In genomic region chr7:2403014-2403717, GRCh38 we compare ENCODE assay signal across 8 cellular contexts. TPM values are rescaled to one million over a fixed set of nuclear protein-coding genes. Genes with fewer than 3 reads are reported as not detected.
DNase-seq lines count a peak whose midpoint lies in the region; ATAC-seq, FAIRE-seq and TF ChIP-seq lines count a peak whose summit lies in the region.

CHST12 (plus strand) TSS chr7:2403611; CDS start chr7:2432640, 29,029 bp downstream.

- H3K27me3 Mint-ChIP-seq in stimulated activated naive CD8-positive, alpha-beta T cell treated with anti-CD3 and anti-CD28 coated beads, Interleukin-15, Interleukin-2, amounts not matched to agents 100 ng/mL and 50 ng/mL, for 24 hours = no peaks in the 10 kb centered on the region

- H3K79me2 ChIP-seq in DND-41 (ENCODE audit: insufficient read depth, low read length) (peaks cover 11% of the 10 kb centered on the region), MM.1S (ENCODE audit: low read length) (peaks cover 26% of the 10 kb centered on the region), neural cell (replicated peaks; ENCODE audit: insufficient read depth, low read length) (no peaks in the 10 kb centered on the region)

- H3K36me3 ChIP-seq in DND-41 (ENCODE audit: insufficient read depth, low read length) (no peaks in the 10 kb centered on the region), MM.1S (replicated peaks; ENCODE audit: insufficient read depth, low read length) (no peaks in the 10 kb centered on the region), SJSA1 (peaks cover 5% of the 10 kb centered on the region), neural cell (ENCODE audit: insufficient read depth, low read length) (no peaks in the 10 kb centered on the region)

- H2AFZ ChIP-seq in DND-41 (ENCODE audit: low read depth, low read length) = peak within 1 kb of the TSS; percentile 78
- H2AFZ ChIP-seq in MM.1S (ENCODE audit: low read length) = peak within 1 kb of the TSS; percentile 55
- peak within 1 kb of the TSS; percentile 54 for H2AFZ ChIP-seq in neural cell (ENCODE audit: low read depth, low read length)

- H3K4me2 ChIP-seq in DND-41 (ENCODE audit: insufficient read depth, low read length) (peak within 1 kb of the TSS; percentile 91), MM.1S (ENCODE audit: low read depth, low read length) (peak within 1 kb of the TSS; percentile 98), neural cell (ENCODE audit: low read length) (peak within 1 kb of the TSS; percentile 80)

- peaks cover 47% of the 10 kb centered on the region for H3K4me1 Mint-ChIP-seq in stimulated activated naive CD8-positive, alpha-beta T cell treated with anti-CD3 and anti-CD28 coated beads, Interleukin-15, Interleukin-2, amounts not matched to agents 100 ng/mL and 50 ng/mL, for 24 hours (ENCODE audit: low read depth)

- H3F3A ChIP-seq in MM.1S (ENCODE audit: insufficient read depth, low read length) = peaks cover 49% of the 10 kb centered on the region
- H3F3A ChIP-seq in neural cell (ENCODE audit: insufficient read depth, low read length, poor library complexity, severe bottlenecking) = no peaks in the 10 kb centered on the region

- H3K9ac ChIP-seq in DND-41 (ENCODE audit: low read depth, low read length) (peak within 1 kb of the TSS; percentile 78), MM.1S (ENCODE audit: low read length) (peak within 1 kb of the TSS; percentile 89), neural cell (ENCODE audit: low read length) (peak within 1 kb of the TSS; percentile 75)

- peaks cover 55% of the 10 kb centered on the region for H3K4me1 ChIP-seq in DND-41 (ENCODE audit: insufficient read depth, low read length)
- peaks cover 34% of the 10 kb centered on the region for H3K4me1 ChIP-seq in MM.1S (ENCODE audit: low read length)
- peaks cover 37% of the 10 kb centered on the region for H3K4me1 ChIP-seq in SJSA1 (replicated peaks)

- peak within 1 kb of the TSS; percentile 85 for H3K4me3 Mint-ChIP-seq in stimulated activated naive CD8-positive, alpha-beta T cell treated with anti-CD3 and anti-CD28 coated beads, Interleukin-15, Interleukin-2, amounts not matched to agents 100 ng/mL and 50 ng/mL, for 24 hours

- no peak for FAIRE-seq in H54 (lab: Jason Lieb, UNC)

- H3K9me3 Mint-ChIP-seq in stimulated activated naive CD8-positive, alpha-beta T cell treated with anti-CD3 and anti-CD28 coated beads, Interleukin-15, Interleukin-2, amounts not matched to agents 100 ng/mL and 50 ng/mL, for 24 hours = no peaks in the 10 kb centered on the region

- H3K27me3 ChIP-seq in DND-41 (ENCODE audit: insufficient read depth, low read length, poor library complexity) (no peaks in the 10 kb centered on the region), MM.1S (replicated peaks; ENCODE audit: insufficient read depth, low read length) (no peaks in the 10 kb centered on the region), SJSA1 (replicated peaks) (no peaks in the 10 kb centered on the region), neural cell (ENCODE audit: insufficient read depth, low read depth, low read length) (no peaks in the 10 kb centered on the region)

- H3K9me3 ChIP-seq in DND-41 (ENCODE audit: insufficient read depth, low read length, severe bottlenecking) (no peaks in the 10 kb centered on the region), MM.1S (replicated peaks; ENCODE audit: insufficient read depth, low read length) (no peaks in the 10 kb centered on the region), SJSA1 (replicated peaks) (0 out of 2 replicates have a peak, but pooled peaks cover 2% of the 10 kb centered on the region), neural cell (ENCODE audit: low read length) (no peaks in the 10 kb centered on the region)

- H3K4me3 ChIP-seq in DND-41 (ENCODE audit: low read depth in 1 of 2, low read length in 2 of 2) = peak within 1 kb of the TSS; percentile 72 to 83
- H3K4me3 ChIP-seq in MM.1S (ENCODE audit: low read length) = peak within 1 kb of the TSS; percentile 73
- peak within 1 kb of the TSS; percentile 96 for H3K4me3 ChIP-seq in SJSA1
- H3K4me3 ChIP-seq in foreskin fibroblast (ENCODE audit: low read depth in 1 of 2, low read length in 2 of 2) = peak within 1 kb of the TSS; percentile 73 to 88
- peak within 1 kb of the TSS; percentile 98 for H3K4me3 ChIP-seq in neural cell (ENCODE audit: low read length)

- peaks cover 18% of the 10 kb centered on the region for H4K20me1 ChIP-seq in DND-41 (ENCODE audit: insufficient read depth, low read length)
- no peaks in the 10 kb centered on the region for H4K20me1 ChIP-seq in MM.1S (ENCODE audit: insufficient read depth, low read length)
- no peaks in the 10 kb centered on the region for H4K20me1 ChIP-seq in neural cell (ENCODE audit: insufficient read depth)

- no peaks in the 10 kb centered on the region for H3K9me2 ChIP-seq in MM.1S (replicated peaks; ENCODE audit: insufficient read depth, low read length)
- no peaks in the 10 kb centered on the region for H3K9me2 ChIP-seq in neural cell (ENCODE audit: insufficient read depth, low read length)

- H3K27ac ChIP-seq in DND-41 (ENCODE audit: low read length) = peak within 1 kb of the TSS; percentile 61
- peak within 1 kb of the TSS; percentile 99 for H3K27ac ChIP-seq in MM.1S (ENCODE audit: low read length)
- peak within 1 kb of the TSS; percentile 39; the same call in 1 of the 2 replicates for H3K27ac ChIP-seq in SJSA1
- H3K27ac ChIP-seq in neural cell (ENCODE audit: low read length) = no peak within 1 kb of the TSS

- peak; percentile 91 for TF ChIP-seq POLR2A in H54 (IDR thresholded peaks at IDR 0.05; ENCODE audit: low read depth, low read length)

- H3K27ac Mint-ChIP-seq in stimulated activated naive CD8-positive, alpha-beta T cell treated with anti-CD3 and anti-CD28 coated beads, Interleukin-15, Interleukin-2, amounts not matched to agents 100 ng/mL and 50 ng/mL, for 24 hours = peak within 1 kb of the TSS; percentile 75

- peak; percentile 95 for DNase-seq in DND-41
- peak; percentile 100 for DNase-seq in H54 (ENCODE audit: insufficient read length, low spot score)
- peak; percentile 96 for DNase-seq in MM.1S
- peak; percentile 81 to 95 for DNase-seq in SJSA1 (ENCODE audit: low read depth in 1 of 2, low spot score in 2 of 2)
- peak; percentile 82 to 96 (median 88) for DNase-seq in activated naive CD4-positive, alpha-beta T cell (lab: John Stamatoyannopoulos, UW)
- peak; percentile 94 to 99 for DNase-seq in foreskin fibroblast

- peaks cover 4% of the 10 kb centered on the region for H3K36me3 Mint-ChIP-seq in stimulated activated naive CD8-positive, alpha-beta T cell treated with anti-CD3 and anti-CD28 coated beads, Interleukin-15, Interleukin-2, amounts not matched to agents 100 ng/mL and 50 ng/mL, for 24 hours (ENCODE audit: low read depth)

- no peak for TF ChIP-seq CTCF in DND-41 (IDR thresholded peaks at IDR 0.05; ENCODE audit: borderline replicate concordance, extremely low read depth, low read length, poor library complexity, severe bottlenecking)
- TF ChIP-seq CTCF in MM.1S (IDR thresholded peaks at IDR 0.05; ENCODE audit: low read length) = no peak
- no peak for TF ChIP-seq CTCF in foreskin fibroblast (IDR thresholded peaks at IDR 0.05; ENCODE audit: low read depth, low read length)
- TF ChIP-seq CTCF in neural cell (IDR thresholded peaks at IDR 0.05; ENCODE audit: poor library complexity, severe bottlenecking) = no peak

- TF ChIP-seq EP300 in neural cell (conservative IDR thresholded peaks at IDR 0.05; ENCODE audit: poor library complexity, severe bottlenecking) = peak; percentile 33

- TF ChIP-seq RAD21 in neural cell (conservative IDR thresholded peaks at IDR 0.05) = peak; percentile 20

- ATAC-seq in DND-41 (ENCODE audit: insufficient read depth, low read depth) = peak; percentile 64

TF ChIP-seq in neural cell, 6 proteins besides CTCF, POLR2A, EP300 and RAD21:
- TF ChIP-seq MXI1 (conservative IDR thresholded peaks at IDR 0.05; ENCODE audit: poor library complexity, severe bottlenecking) (peak; percentile 88), POLR2AphosphoS5 (IDR thresholded peaks at IDR 0.05) (peak; percentile 52), SMC3 (conservative IDR thresholded peaks at IDR 0.05; ENCODE audit: poor library complexity) (no peak)

RNA-seq across cellular contexts. Expression of gene CHST12, which starts in this region (rescaled TPM):
- total RNA-seq in SJSA1 (2014; rRNA removed; shearing (Covaris generic)) = 9.7 and 10.7 TPM in 2 replicates
- 6.4 and 8.6 TPM in 2 replicates for polyA plus RNA-seq in neural cell
- 3.7 and 5.7 TPM in 2 replicates for polyA minus RNA-seq in neural cell
